14 cellular contexts compared by ENCODE assay signal in genomic region chr2:136381245-136381644, GRCh38.
DNase-seq lines count a peak whose midpoint lies in the region; ATAC-seq, FAIRE-seq and TF ChIP-seq lines count a peak whose summit lies in the region.
"Had no signal": no experiment of that assay in that cellular context is flagged by ENCODE, and none has a peak within 500 bp of the region (broad histone marks: within the 10 kb centered on the region; RNA-seq: fewer than 3 reads in every experiment).

No MANE protein-coding gene starts in this region.

- FAIRE-seq in pancreas (lab: Jason Lieb, UNC), result no peak

- H3K27ac ChIP-seq in SU-DHL-6 (ENCODE audit: low read depth, low read length) (peak overlapping the region; percentile 99), pancreas (no peak overlapping the region), osteoblast (ENCODE audit: low read depth, low read length) (no peak overlapping the region)
- H3K27ac ChIP-seq: SJSA1 had no signal

- no peaks in the 10 kb centered on the region for H3K9me3 ChIP-seq in SU-DHL-6 (ENCODE audit: insufficient read depth, low read length)
- H3K9me3 ChIP-seq in pancreas, result no peaks in the 10 kb centered on the region
- H3K9me3 ChIP-seq in osteoblast (ENCODE audit: low read depth, low read length), result no peaks in the 10 kb centered on the region
- H3K9me3 ChIP-seq: SJSA1 had no signal

- TF ChIP-seq CTCF in SU-DHL-6 (IDR thresholded peaks at IDR 0.05; ENCODE audit: insufficient read depth, low read length, poor library complexity, severe bottlenecking), result no peak
- no peak for TF ChIP-seq CTCF in pancreas (IDR thresholded peaks at IDR 0.05)
- no peak for TF ChIP-seq CTCF in osteoblast (IDR thresholded peaks at IDR 0.05; ENCODE audit: extremely low read depth, low read depth, low read length)

- no peak for ATAC-seq in stimulated activated naive CD8-positive, alpha-beta T cell treated with anti-CD3 and anti-CD28 coated beads, Interleukin-15, Interleukin-2, amounts not matched to agents 100 U/mL and 50 U/mL, for 24 hours
- no peak for ATAC-seq in effector memory CD8-positive, alpha-beta T cell (replicated peaks)
- ATAC-seq in HG02884 (IDR thresholded peaks at IDR 0.05; ENCODE audit: unreplicated experiment), result no peak
- ATAC-seq in pancreas, result no peak

- no peaks in the 10 kb centered on the region for H3K27me3 Mint-ChIP-seq in stimulated activated naive CD8-positive, alpha-beta T cell treated with anti-CD3 and anti-CD28 coated beads, Interleukin-15, Interleukin-2, amounts not matched to agents 100 ng/mL and 50 ng/mL, for 24 hours
- H3K27me3 Mint-ChIP-seq in effector memory CD8-positive, alpha-beta T cell, result no peaks in the 10 kb centered on the region

- intact Hi-C loops in pancreas (cut with DNase I), result loop anchor here in 1 of 3 donors (10.0 kb wide), 1 partner anchor 466 kb away; no protein-coding TSS in a partner anchor

- H3K27me3 ChIP-seq in SU-DHL-6 (ENCODE audit: low read length), result no peaks in the 10 kb centered on the region
- H3K27me3 ChIP-seq in pancreas, result no peaks in the 10 kb centered on the region
- no peaks in the 10 kb centered on the region for H3K27me3 ChIP-seq in osteoblast (ENCODE audit: insufficient read depth, low read length)
- H3K27me3 ChIP-seq: SJSA1 had no signal

- no peak overlapping the region for H2AFZ ChIP-seq in SU-DHL-6 (ENCODE audit: low read depth, low read length, severe bottlenecking)
- H2AFZ ChIP-seq in osteoblast (ENCODE audit: low read length), result no peak overlapping the region

- H3K36me3 Mint-ChIP-seq in stimulated activated naive CD8-positive, alpha-beta T cell treated with anti-CD3 and anti-CD28 coated beads, Interleukin-15, Interleukin-2, amounts not matched to agents 100 ng/mL and 50 ng/mL, for 24 hours (ENCODE audit: low read depth), result no peaks in the 10 kb centered on the region
- peaks cover 11% of the 10 kb centered on the region for H3K36me3 Mint-ChIP-seq in effector memory CD8-positive, alpha-beta T cell (ENCODE audit: insufficient read depth)

- no peaks in the 10 kb centered on the region for H3K36me3 ChIP-seq in SU-DHL-6 (ENCODE audit: low read length)
- no peaks in the 10 kb centered on the region for H3K36me3 ChIP-seq in pancreas
- H3K36me3 ChIP-seq in osteoblast (ENCODE audit: insufficient read depth, low read length), result no peaks in the 10 kb centered on the region
- H3K36me3 ChIP-seq: SJSA1 had no signal

- no peaks in the 10 kb centered on the region for H3K9me2 ChIP-seq in SU-DHL-6 (replicated peaks; ENCODE audit: insufficient read depth, low read length)

- H3K4me2 ChIP-seq in SU-DHL-6 (ENCODE audit: low read depth, low read length, poor library complexity, severe bottlenecking) (peak overlapping the region; percentile 74), osteoblast (ENCODE audit: insufficient read depth, low read length) (no peak overlapping the region)

- H3K79me2 ChIP-seq in SU-DHL-6 (ENCODE audit: insufficient read depth, low read length) (no peaks in the 10 kb centered on the region), osteoblast (ENCODE audit: insufficient read depth, low read length) (no peaks in the 10 kb centered on the region)

- H4K20me1 ChIP-seq in SU-DHL-6 (ENCODE audit: low read depth, low read length) (no peaks in the 10 kb centered on the region), osteoblast (ENCODE audit: insufficient read depth, low read length) (no peaks in the 10 kb centered on the region)

- 77 to 85% methylated on average over 1 of the region's 1 CpG for WGBS in pancreas, 2 donors

- H3K9ac ChIP-seq in SU-DHL-6 (ENCODE audit: low read length), result peak overlapping the region; percentile 70

- peaks cover 76% of the 10 kb centered on the region for H3K4me1 Mint-ChIP-seq in stimulated activated naive CD8-positive, alpha-beta T cell treated with anti-CD3 and anti-CD28 coated beads, Interleukin-15, Interleukin-2, amounts not matched to agents 100 ng/mL and 50 ng/mL, for 24 hours (ENCODE audit: low read depth)
- peaks cover 30 to 44% of the 10 kb centered on the region in 2 donors for H3K4me1 Mint-ChIP-seq in effector memory CD8-positive, alpha-beta T cell (ENCODE audit: low read depth in 2 of 2)

- no peak for DNase-seq in stimulated activated naive CD8-positive, alpha-beta T cell treated with anti-CD3 and anti-CD28 coated beads, Interleukin-15, Interleukin-2, amounts not matched to agents 100 U/mL and 50 U/mL, for 24 hours
- DNase-seq in effector memory CD8-positive, alpha-beta T cell, result no peak
- DNase-seq in NCI-H1048 (lab: John Stamatoyannopoulos, UW) (no peak), pancreas (no peak), osteoblast (ENCODE audit: insufficient read length, low spot score, missing footprints) (no peak)
- DNase-seq: hypothalamus, IMR-90, left cardiac atrium, posterior cingulate gyrus had no signal

- H3K4me1 ChIP-seq in pancreas (no peaks in the 10 kb centered on the region), osteoblast (ENCODE audit: insufficient read depth, low read length) (no peaks in the 10 kb centered on the region)
- H3K4me1 ChIP-seq: SJSA1 had no signal

- H3K27ac Mint-ChIP-seq in stimulated activated naive CD8-positive, alpha-beta T cell treated with anti-CD3 and anti-CD28 coated beads, Interleukin-15, Interleukin-2, amounts not matched to agents 100 ng/mL and 50 ng/mL, for 24 hours, result peak overlapping the region; percentile 93
- peak overlapping the region; percentile 87 to 90 for H3K27ac Mint-ChIP-seq in effector memory CD8-positive, alpha-beta T cell

- H3F3A ChIP-seq in SU-DHL-6 (ENCODE audit: insufficient read depth), result peaks cover 63% of the 10 kb centered on the region

- H3K4me3 ChIP-seq in SU-DHL-6 (ENCODE audit: insufficient read depth, low read length, poor library complexity, severe bottlenecking) (peak overlapping the region; percentile 1), pancreas (no peak overlapping the region), osteoblast (ENCODE audit: insufficient read depth, low read length) (no peak overlapping the region)
- H3K4me3 ChIP-seq: SJSA1, skin epidermis had no signal

- peak overlapping the region; percentile 40 for H3K4me3 Mint-ChIP-seq in stimulated activated naive CD8-positive, alpha-beta T cell treated with anti-CD3 and anti-CD28 coated beads, Interleukin-15, Interleukin-2, amounts not matched to agents 100 ng/mL and 50 ng/mL, for 24 hours
- peak overlapping the region; percentile 52 to 66 for H3K4me3 Mint-ChIP-seq in effector memory CD8-positive, alpha-beta T cell

- H3K9me3 Mint-ChIP-seq in stimulated activated naive CD8-positive, alpha-beta T cell treated with anti-CD3 and anti-CD28 coated beads, Interleukin-15, Interleukin-2, amounts not matched to agents 100 ng/mL and 50 ng/mL, for 24 hours, result no peaks in the 10 kb centered on the region
- no peaks in the 10 kb centered on the region for H3K9me3 Mint-ChIP-seq in effector memory CD8-positive, alpha-beta T cell
